ENCODE assay signal across 16 cellular contexts in genomic region chr15:101148166-101148880, GRCh38.
DNase-seq lines count a peak whose midpoint lies in the region; ATAC-seq and TF ChIP-seq lines count a peak whose summit lies in the region.
"Had no signal": no experiment of that assay in that cellular context is flagged by ENCODE, and none has a peak within 500 bp of the region (broad histone marks: within the 10 kb centered on the region; RNA-seq: fewer than 3 reads in every experiment).

No MANE protein-coding gene starts in this region.

- no peak overlapping the region for H3K4me3 ChIP-seq in BLaER1 treated with 17β-estradiol and CSF1 and Interleukin-3, amounts not matched to agents 10 nM and 100 nM
- H3K4me3 ChIP-seq in MM.1S (ENCODE audit: low read length): peak overlapping the region; percentile 24
- H3K4me3 ChIP-seq in adrenal gland: no peak overlapping the region
- H3K4me3 ChIP-seq: SJSA1, vagina had no signal

- H3K27me3 ChIP-seq in BLaER1 treated with 17β-estradiol and CSF1 and Interleukin-3, amounts not matched to agents 10 nM and 100 nM: no peaks in the 10 kb centered on the region
- no peaks in the 10 kb centered on the region for H3K27me3 ChIP-seq in MM.1S (replicated peaks; ENCODE audit: insufficient read depth, low read length)
- H3K27me3 ChIP-seq in adrenal gland: no peaks in the 10 kb centered on the region
- H3K27me3 ChIP-seq: brain microvascular endothelial cell, SJSA1, vagina had no signal

- H2AFZ ChIP-seq in MM.1S (ENCODE audit: low read length): no peak overlapping the region; the same call in 1 of the 2 replicates

- peak overlapping the region; percentile 16 to 62 (median 50) for H3K4me3 Mint-ChIP-seq in immature natural killer cell

- no peaks in the 10 kb centered on the region for H4K20me1 ChIP-seq in BLaER1 treated with 17β-estradiol and CSF1 and Interleukin-3, amounts not matched to agents 10 nM and 100 nM
- H4K20me1 ChIP-seq in MM.1S (ENCODE audit: insufficient read depth, low read length): no peaks in the 10 kb centered on the region

- TF ChIP-seq CTCF in GM20000 (IDR thresholded peaks at IDR 0.05; ENCODE audit: extremely low read depth, missing control alignments): no peak
- no peak for TF ChIP-seq CTCF in MM.1S (IDR thresholded peaks at IDR 0.05; ENCODE audit: low read length)
- TF ChIP-seq CTCF in adrenal gland (IDR thresholded peaks at IDR 0.05): no peak

- peak overlapping the region; percentile 14 to 76 (median 49); a peak in 20 of 22 replicates for H3K27ac ChIP-seq in BLaER1 treated with 17β-estradiol and CSF1 and Interleukin-3, amounts not matched to agents 10 nM and 100 nM
- H3K27ac ChIP-seq in MM.1S (ENCODE audit: low read length) (peak overlapping the region; percentile 90), adrenal gland (no peak overlapping the region)
- H3K27ac ChIP-seq: brain microvascular endothelial cell, SJSA1, vagina had no signal

- WGBS in adrenal gland, 4 donors: 66 to 86% (median 74%) methylated on average over 1 to 17 of the region's 17 CpGs

- intact Hi-C loops in adrenal gland (cut with DNase I): no loop called here

- H3K4me1 Mint-ChIP-seq in immature natural killer cell: peaks cover 24 to 26% of the 10 kb centered on the region in 2 donors

- H3F3A ChIP-seq in MM.1S (ENCODE audit: insufficient read depth, low read length): peaks cover 35% of the 10 kb centered on the region

- H3K9me3 Mint-ChIP-seq in immature natural killer cell: no peaks in the 10 kb centered on the region

- peaks cover 12% of the 10 kb centered on the region for H3K79me2 ChIP-seq in MM.1S (ENCODE audit: low read length)

- peaks cover 40 to 60% (median 57%) of the 10 kb centered on the region in 10 experiments for H3K4me1 ChIP-seq in BLaER1 treated with 17β-estradiol and CSF1 and Interleukin-3, amounts not matched to agents 10 nM and 100 nM
- H3K4me1 ChIP-seq in MM.1S (ENCODE audit: low read length) (peaks cover 63% of the 10 kb centered on the region), adrenal gland (replicated peaks in 1 of 2) (peaks cover 0 to 12% of the 10 kb centered on the region in 2 donors)
- H3K4me1 ChIP-seq: vagina had no signal

- peaks cover 0 to 2% (median 0%) of the 10 kb centered on the region in 3 donors for H3K27me3 Mint-ChIP-seq in immature natural killer cell (ENCODE audit: low read depth in 3 of 3)

- H3K27ac Mint-ChIP-seq in immature natural killer cell: peak overlapping the region in 5 of 6 donors; percentile 14 to 71 (median 45)

- peak overlapping the region; percentile 75 to 91 (median 86) for H3K4me2 ChIP-seq in BLaER1 treated with 17β-estradiol and CSF1 and Interleukin-3, amounts not matched to agents 10 nM and 100 nM
- H3K4me2 ChIP-seq in MM.1S (ENCODE audit: low read depth, low read length): peak overlapping the region; percentile 70

- peak overlapping the region in 10 of 11 experiments; percentile 6 to 63 (median 52); a peak in 17 of 22 replicates for H3K9ac ChIP-seq in BLaER1 treated with 17β-estradiol and CSF1 and Interleukin-3, amounts not matched to agents 10 nM and 100 nM
- peak overlapping the region; percentile 37 for H3K9ac ChIP-seq in MM.1S (ENCODE audit: low read length)

- no peaks in the 10 kb centered on the region for H3K36me3 Mint-ChIP-seq in immature natural killer cell

- no peak for ATAC-seq in HG02678 (IDR thresholded peaks at IDR 0.05; ENCODE audit: unreplicated experiment)

- no peaks in the 10 kb centered on the region for H3K9me2 ChIP-seq in MM.1S (replicated peaks; ENCODE audit: insufficient read depth, low read length)

- 0 out of 22 replicates have a peak, but pooled peaks cover 0 to 7% (median 0%) of the 10 kb centered on the region in 11 experiments for H3K9me3 ChIP-seq in BLaER1 treated with 17β-estradiol and CSF1 and Interleukin-3, amounts not matched to agents 10 nM and 100 nM (replicated peaks in 1 of 11)
- no peaks in the 10 kb centered on the region for H3K9me3 ChIP-seq in MM.1S (replicated peaks; ENCODE audit: insufficient read depth, low read length)
- H3K9me3 ChIP-seq in adrenal gland (replicated peaks in 1 of 3): no peaks in the 10 kb centered on the region
- H3K9me3 ChIP-seq: vagina had no signal

- DNase-seq in GM20000 (ENCODE audit: low spot score) (peak; percentile 49), MM.1S (peak; percentile 6), immature natural killer cell (peak; percentile 21 to 34 (median 30)), activated gamma-delta T cell (lab: John Stamatoyannopoulos, UW) (no peak), NCI-H146 treated with DMSO at 0.1 percent for 48 hours (lab: John Stamatoyannopoulos, UW; ENCODE audit: unreplicated experiment) (no peak), adrenal gland (no peak)
- DNase-seq: activated CD4-positive, alpha-beta T cell treated with anti-CD3 and anti-CD28 coated beads for 1 hour; brain microvascular endothelial cell; head of caudate nucleus; mammary epithelial cell; NCI-H1105; NCI-H526 had no signal

- H3K36me3 ChIP-seq in BLaER1 treated with 17β-estradiol and CSF1 and Interleukin-3, amounts not matched to agents 10 nM and 100 nM: no peaks in the 10 kb centered on the region
- H3K36me3 ChIP-seq in MM.1S (replicated peaks; ENCODE audit: insufficient read depth, low read length) (no peaks in the 10 kb centered on the region), adrenal gland (replicated peaks in 1 of 2) (no peaks in the 10 kb centered on the region)
- H3K36me3 ChIP-seq: brain microvascular endothelial cell, SJSA1, vagina had no signal

- no peak for TF ChIP-seq POLR2A in adrenal gland (IDR thresholded peaks at IDR 0.05)

Comparison
In these comparisons a context has a peak if more than half of its experiments do, and no peak if none do; other contexts are left out.
1. H3K27ac ChIP-seq: peak in BLaER1 treated with 17β-estradiol and CSF1 and Interleukin-3, amounts not matched to agents 10 nM and 100 nM (11 of 11) and MM.1S (single experiment); none in adrenal gland (0 of 5).
2. DNase-seq: peak in GM20000 (single experiment), MM.1S (single experiment) and immature natural killer cell (3 of 3); none in activated gamma-delta T cell (single experiment), NCI-H146 treated with DMSO at 0.1 percent for 48 hours (single experiment) and adrenal gland (0 of 7).